ENCODE assay signal across 2 cellular contexts in the genomic region with DNA sequence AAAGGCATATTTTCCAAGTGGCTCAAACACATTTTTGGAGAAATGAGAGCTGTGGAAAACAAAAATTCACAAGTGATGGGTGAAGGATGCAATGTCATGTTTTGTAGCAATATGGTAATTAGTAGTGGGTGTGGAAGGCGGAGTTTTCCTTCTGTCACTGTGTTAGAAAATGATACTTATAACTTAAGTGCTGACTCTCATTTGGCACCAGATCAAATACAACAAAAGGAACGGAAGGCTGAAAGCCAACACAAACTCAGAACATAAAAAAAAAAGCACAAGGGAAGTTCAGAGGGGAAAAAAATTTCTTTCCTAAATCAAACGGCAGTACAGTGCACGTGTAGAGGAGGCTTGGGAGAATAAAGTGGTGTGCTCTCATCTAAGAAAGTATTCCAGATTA.
TF ChIP-seq lines count a peak whose summit lies in the region.

A gene with protein sequence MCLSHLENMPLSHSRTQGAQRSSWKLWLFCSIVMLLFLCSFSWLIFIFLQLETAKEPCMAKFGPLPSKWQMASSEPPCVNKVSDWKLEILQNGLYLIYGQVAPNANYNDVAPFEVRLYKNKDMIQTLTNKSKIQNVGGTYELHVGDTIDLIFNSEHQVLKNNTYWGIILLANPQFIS (minus strand): TSS at position 77 of the 400 bp plus-strand sequence. CDS start 45 bp downstream, at position 32.

TF ChIP-seq in SK-N-SH, 30 proteins besides CTCF, POLR2A, EP300 and RAD21 (continued from another document):
- TF ChIP-seq, protein P1, sequence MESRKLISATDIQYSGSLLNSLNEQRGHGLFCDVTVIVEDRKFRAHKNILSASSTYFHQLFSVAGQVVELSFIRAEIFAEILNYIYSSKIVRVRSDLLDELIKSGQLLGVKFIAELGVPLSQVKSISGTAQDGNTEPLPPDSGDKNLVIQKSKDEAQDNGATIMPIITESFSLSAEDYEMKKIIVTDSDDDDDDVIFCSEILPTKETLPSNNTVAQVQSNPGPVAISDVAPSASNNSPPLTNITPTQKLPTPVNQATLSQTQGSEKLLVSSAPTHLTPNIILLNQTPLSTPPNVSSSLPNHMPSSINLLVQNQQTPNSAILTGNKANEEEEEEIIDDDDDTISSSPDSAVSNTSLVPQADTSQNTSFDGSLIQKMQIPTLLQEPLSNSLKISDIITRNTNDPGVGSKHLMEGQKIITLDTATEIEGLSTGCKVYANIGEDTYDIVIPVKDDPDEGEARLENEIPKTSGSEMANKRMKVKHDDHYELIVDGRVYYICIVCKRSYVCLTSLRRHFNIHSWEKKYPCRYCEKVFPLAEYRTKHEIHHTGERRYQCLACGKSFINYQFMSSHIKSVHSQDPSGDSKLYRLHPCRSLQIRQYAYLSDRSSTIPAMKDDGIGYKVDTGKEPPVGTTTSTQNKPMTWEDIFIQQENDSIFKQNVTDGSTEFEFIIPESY (IDR thresholded peaks at IDR 0.05; ENCODE audit: borderline replicate concordance, low read depth): no peak
- TF ChIP-seq, protein P2, sequence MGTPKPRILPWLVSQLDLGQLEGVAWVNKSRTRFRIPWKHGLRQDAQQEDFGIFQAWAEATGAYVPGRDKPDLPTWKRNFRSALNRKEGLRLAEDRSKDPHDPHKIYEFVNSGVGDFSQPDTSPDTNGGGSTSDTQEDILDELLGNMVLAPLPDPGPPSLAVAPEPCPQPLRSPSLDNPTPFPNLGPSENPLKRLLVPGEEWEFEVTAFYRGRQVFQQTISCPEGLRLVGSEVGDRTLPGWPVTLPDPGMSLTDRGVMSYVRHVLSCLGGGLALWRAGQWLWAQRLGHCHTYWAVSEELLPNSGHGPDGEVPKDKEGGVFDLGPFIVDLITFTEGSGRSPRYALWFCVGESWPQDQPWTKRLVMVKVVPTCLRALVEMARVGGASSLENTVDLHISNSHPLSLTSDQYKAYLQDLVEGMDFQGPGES (IDR thresholded peaks at IDR 0.05; ENCODE audit: low read depth, low read length): no peak
- TF ChIP-seq SMC3 (IDR thresholded peaks at IDR 0.05; ENCODE audit: low read depth, low read length): no peak
TF ChIP-seq in SK-N-SH: peak in this region for 0.

TF ChIP-seq in SK-N-SH treated with all-trans-retinoic acid at 6 μM for 48 hours, 23 proteins besides CTCF, POLR2A, EP300 and RAD21 (continued from another document):
- TF ChIP-seq, protein P3, sequence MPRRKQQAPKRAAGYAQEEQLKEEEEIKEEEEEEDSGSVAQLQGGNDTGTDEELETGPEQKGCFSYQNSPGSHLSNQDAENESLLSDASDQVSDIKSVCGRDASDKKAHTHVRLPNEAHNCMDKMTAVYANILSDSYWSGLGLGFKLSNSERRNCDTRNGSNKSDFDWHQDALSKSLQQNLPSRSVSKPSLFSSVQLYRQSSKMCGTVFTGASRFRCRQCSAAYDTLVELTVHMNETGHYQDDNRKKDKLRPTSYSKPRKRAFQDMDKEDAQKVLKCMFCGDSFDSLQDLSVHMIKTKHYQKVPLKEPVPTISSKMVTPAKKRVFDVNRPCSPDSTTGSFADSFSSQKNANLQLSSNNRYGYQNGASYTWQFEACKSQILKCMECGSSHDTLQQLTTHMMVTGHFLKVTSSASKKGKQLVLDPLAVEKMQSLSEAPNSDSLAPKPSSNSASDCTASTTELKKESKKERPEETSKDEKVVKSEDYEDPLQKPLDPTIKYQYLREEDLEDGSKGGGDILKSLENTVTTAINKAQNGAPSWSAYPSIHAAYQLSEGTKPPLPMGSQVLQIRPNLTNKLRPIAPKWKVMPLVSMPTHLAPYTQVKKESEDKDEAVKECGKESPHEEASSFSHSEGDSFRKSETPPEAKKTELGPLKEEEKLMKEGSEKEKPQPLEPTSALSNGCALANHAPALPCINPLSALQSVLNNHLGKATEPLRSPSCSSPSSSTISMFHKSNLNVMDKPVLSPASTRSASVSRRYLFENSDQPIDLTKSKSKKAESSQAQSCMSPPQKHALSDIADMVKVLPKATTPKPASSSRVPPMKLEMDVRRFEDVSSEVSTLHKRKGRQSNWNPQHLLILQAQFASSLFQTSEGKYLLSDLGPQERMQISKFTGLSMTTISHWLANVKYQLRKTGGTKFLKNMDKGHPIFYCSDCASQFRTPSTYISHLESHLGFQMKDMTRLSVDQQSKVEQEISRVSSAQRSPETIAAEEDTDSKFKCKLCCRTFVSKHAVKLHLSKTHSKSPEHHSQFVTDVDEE (CRISPR knock-in tag; IDR thresholded peaks at IDR 0.05): no peak
- TF ChIP-seq TOX (CRISPR knock-in tag; IDR thresholded peaks at IDR 0.05; ENCODE audit: borderline replicate concordance): no peak
- TF ChIP-seq CSDC2 (CRISPR knock-in tag; IDR thresholded peaks at IDR 0.05): no peak
- TF ChIP-seq RARB (CRISPR knock-in tag; IDR thresholded peaks at IDR 0.05): no peak
